Comparison of ENCODE assay signal across 22 cellular contexts in the genomic region with DNA sequence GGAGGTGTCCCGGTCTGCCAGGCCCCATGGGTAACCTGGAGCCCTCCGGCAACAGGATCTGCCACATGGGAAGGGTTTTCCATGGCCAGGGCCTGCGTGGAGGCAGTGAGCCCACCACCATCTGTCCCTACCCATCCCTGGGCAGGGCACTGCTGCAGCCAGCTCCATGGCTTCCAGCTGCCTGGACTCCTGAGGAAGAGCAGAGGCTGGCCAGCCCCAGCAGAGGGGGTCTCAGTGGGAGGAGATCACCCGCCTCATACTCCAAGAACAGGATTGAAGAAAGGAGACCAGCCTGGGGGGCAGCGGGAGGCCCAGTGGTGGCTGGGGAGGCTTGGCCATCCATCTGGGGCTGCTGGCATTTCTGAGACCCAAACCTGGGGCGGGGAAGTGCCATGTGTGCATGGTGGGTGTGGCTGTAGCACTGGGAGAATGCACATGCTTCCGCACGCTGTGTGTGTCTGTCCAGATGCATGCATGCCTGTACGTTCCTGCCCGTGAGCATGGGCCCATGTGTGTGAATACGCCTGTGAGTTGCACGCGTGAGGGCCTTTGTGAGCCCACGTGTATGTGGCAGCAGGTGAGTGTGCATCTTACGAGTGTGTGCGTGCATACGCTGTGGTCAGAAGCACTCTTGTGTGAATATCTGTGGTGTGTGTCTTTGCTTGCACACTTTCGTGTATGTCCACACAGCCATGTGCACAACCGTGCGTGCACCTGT.
DNase-seq lines count a peak whose midpoint lies in the region; ATAC-seq, FAIRE-seq and TF ChIP-seq lines count a peak whose summit lies in the region.
"Had no signal": no experiment of that assay in that cellular context is flagged by ENCODE, and none has a peak within 500 bp of the region (broad histone marks: within the 10 kb centered on the region; RNA-seq: fewer than 3 reads in every experiment).

No MANE protein-coding gene starts in this region.

- intact Hi-C loops in Right ventricle myocardium superior (cut with DNase I) (loop anchor here (5.0 to 10.0 kb wide), 2 partner anchors 80 to 187 kb away; partner anchors contain the start of gene LMX1B), kidney (cut with DNase I) (no loop called here), posterior vena cava (cut with DNase I) (no loop called here)

- H3K27me3 ChIP-seq in right atrium auricular region: peaks cover 0 to 5% of the 10 kb centered on the region in 2 donors

- CTCF ChIA-PET in WTC11 (lab: Charles Lee): no interaction called here

- H3K27ac Mint-ChIP-seq in WTC11: 0 out of 2 replicates have a peak overlapping the region, but pooled peaks have one; percentile 76
- H3K27ac Mint-ChIP-seq: CD4-positive, CD25-positive, alpha-beta regulatory T cell; IgD-negative memory B cell had no signal

- H3K4me1 Mint-ChIP-seq in WTC11: peaks cover 19% of the 10 kb centered on the region
- H3K4me1 Mint-ChIP-seq: CD4-positive, CD25-positive, alpha-beta regulatory T cell; IgD-negative memory B cell had no signal

- POLR2A ChIA-PET in WTC11 (lab: Charles Lee): no interaction called here

- H3K4me1 ChIP-seq in right atrium auricular region (no peaks in the 10 kb centered on the region), kidney (ENCODE audit: control insufficient read depth in 1 of 2, insufficient read depth in 1 of 2, low read depth in 1 of 2, low read length in 2 of 2) (no peaks in the 10 kb centered on the region)

- ATAC-seq in Right ventricle myocardium superior (ENCODE audit: poor library complexity) (no peak), WTC11 (no peak), GM21381 (IDR thresholded peaks at IDR 0.05; ENCODE audit: unreplicated experiment) (no peak), HG02973 (IDR thresholded peaks at IDR 0.05; ENCODE audit: unreplicated experiment) (no peak)
- ATAC-seq: HCT116, Panc1 had no signal

- DNase-seq in Right ventricle myocardium superior: peak; percentile 27
- no peak for DNase-seq in right atrium auricular region (ENCODE audit: low spot score)
- peak; percentile 6 for DNase-seq in WTC11 (ENCODE audit: low spot score)
- peak; percentile 70 for DNase-seq in kidney
- peak; percentile 76 for DNase-seq in posterior vena cava (ENCODE audit: low spot score)
- DNase-seq in anterior cingulate cortex (lab: John Stamatoyannopoulos, UW): no peak
- DNase-seq: 8988T; CD4-positive, CD25-positive, alpha-beta regulatory T cell; COR-L47; DMS153; GF-D8; Karpas-422; NCI-H1436 treated with DMSO at 0.1 percent for 48 hours; NCI-H2029; NCI-H2171; NCI-H526 had no signal

- H3K9me3 ChIP-seq in right atrium auricular region (no peaks in the 10 kb centered on the region), kidney (ENCODE audit: control insufficient read depth in 1 of 2, low read length in 2 of 2) (no peaks in the 10 kb centered on the region)

- H3K27ac ChIP-seq in right atrium auricular region (no peak overlapping the region), kidney (ENCODE audit: low read depth in 2 of 2, low read length in 2 of 2) (no peak overlapping the region)
- H3K27ac ChIP-seq: HL-60 had no signal

- no peaks in the 10 kb centered on the region for H3K9me3 Mint-ChIP-seq in WTC11
- H3K9me3 Mint-ChIP-seq: CD4-positive, CD25-positive, alpha-beta regulatory T cell had no signal

- H3K9ac ChIP-seq in kidney (ENCODE audit: low read length in 2 of 2): no peak overlapping the region

- TF ChIP-seq CTCF in right atrium auricular region (IDR thresholded peaks at IDR 0.05) (no peak), WTC11 (IDR thresholded peaks at IDR 0.05) (no peak), kidney (IDR thresholded peaks at IDR 0.05; ENCODE audit: borderline replicate concordance, extremely low read depth, insufficient read depth) (no peak)

- H3K27me3 Mint-ChIP-seq in WTC11 (ENCODE audit: low read depth): peaks cover 30% of the 10 kb centered on the region

- no peaks in the 10 kb centered on the region for H3K36me3 ChIP-seq in right atrium auricular region
- no peaks in the 10 kb centered on the region for H3K36me3 ChIP-seq in kidney (ENCODE audit: control insufficient read depth in 1 of 2, insufficient read depth in 2 of 2, low read length in 2 of 2)

- H3K36me3 Mint-ChIP-seq in WTC11: no peaks in the 10 kb centered on the region
- H3K36me3 Mint-ChIP-seq: CD4-positive, CD25-positive, alpha-beta regulatory T cell; IgD-negative memory B cell had no signal

- FAIRE-seq in kidney (lab: Jason Lieb, UNC): no peak

- H3K4me3 Mint-ChIP-seq in WTC11: no peak overlapping the region
- H3K4me3 Mint-ChIP-seq: CD4-positive, CD25-positive, alpha-beta regulatory T cell; IgD-negative memory B cell had no signal

- H3K4me3 ChIP-seq in right atrium auricular region (no peak overlapping the region), kidney (ENCODE audit: low read length in 2 of 2) (no peak overlapping the region)

TF ChIP-seq in WTC11, 78 proteins besides CTCF, POLR2A, EP300 and RAD21:
- 0 out of 2 replicates have a peak, but pooled peaks have one; percentile 32 for TF ChIP-seq ATF3 (CRISPR knock-in tag; conservative IDR thresholded peaks at IDR 0.05)
- no peak for TF ChIP-seq E2F1 (CRISPR knock-in tag; IDR thresholded peaks at IDR 0.05)
- TF ChIP-seq HMGA2 (CRISPR knock-in tag; IDR thresholded peaks at IDR 0.05): no peak
- TF ChIP-seq E2F4 (CRISPR knock-in tag; IDR thresholded peaks at IDR 0.05; ENCODE audit: borderline replicate concordance, low read depth): no peak
- TF ChIP-seq ZBTB21 (CRISPR knock-in tag; IDR thresholded peaks at IDR 0.05; ENCODE audit: borderline replicate concordance): no peak
- TF ChIP-seq ZNF121 (CRISPR knock-in tag; IDR thresholded peaks at IDR 0.05): no peak

Comparison
In these comparisons a context has a peak if more than half of its experiments do, and no peak if none do; other contexts are left out.
1. DNase-seq: peak in Right ventricle myocardium superior (single experiment), WTC11 (single experiment), kidney (single experiment) and posterior vena cava (single experiment); none in right atrium auricular region (single experiment) and anterior cingulate cortex (0 of 58).